8 cellular contexts compared by ENCODE assay signal in genomic region chr16:30787613-30788378, GRCh38. TPM values are rescaled to one million over a fixed set of nuclear protein-coding genes. Genes with fewer than 3 reads are reported as not detected.
DNase-seq lines count a peak whose midpoint lies in the region; ATAC-seq and TF ChIP-seq lines count a peak whose summit lies in the region.

No MANE protein-coding gene starts in this region.

- no peak for TF ChIP-seq CTCF in astrocyte of the cerebellum (IDR thresholded peaks at IDR 0.05; ENCODE audit: low read depth, low read length, missing control alignments)

- H3K4me3 ChIP-seq in astrocyte of the cerebellum (ENCODE audit: low read depth, low read length), result peak overlapping the region; percentile 96

- peak overlapping the region; percentile 82 for H3K27ac ChIP-seq in substantia nigra (ENCODE audit: low read depth, low read length, poor library complexity, severe bottlenecking)

- ATAC-seq in left colon (peak; percentile 42), GM21576 (IDR thresholded peaks at IDR 0.05; ENCODE audit: unreplicated experiment) (no peak), HG02763 (IDR thresholded peaks at IDR 0.05; ENCODE audit: unreplicated experiment) (no peak)

- peak; percentile 19 for DNase-seq in DMS153 treated with DMSO at 0.1 percent for 48 hours (lab: John Stamatoyannopoulos, UW; ENCODE audit: unreplicated experiment)
- DNase-seq in DMS153 (lab: John Stamatoyannopoulos, UW), result no peak
- no peak for DNase-seq in astrocyte of the cerebellum (ENCODE audit: low read depth)
- no peak for DNase-seq in left colon
- peak in 3 of 49 donors; percentile 40 to 43 (median 43) for DNase-seq in substantia nigra (lab: John Stamatoyannopoulos, UW)
- no peak for DNase-seq in NCI-H1092 treated with DMSO at 0.1 percent for 48 hours (lab: John Stamatoyannopoulos, UW)

- intact Hi-C loops in left colon (cut with DNase I, micrococcal nuclease), result no loop called here

- in situ Hi-C loops in astrocyte of the cerebellum (cut with HindIII; ENCODE audit: low sequenced_read_pairs), result loop anchor here (10.0 kb wide), 1 partner anchor 87 kb away; no protein-coding TSS in a partner anchor

RNA-seq across cellular contexts. Expression of gene ZNF629, which starts 0.8 kb away (rescaled TPM):
- 10 to 100 TPM; 12.3 to 15.2 TPM for total RNA-seq in left colon

RNA-seq across cellular contexts. Expression of gene RNF40, which starts 25.7 kb away (rescaled TPM):
- total RNA-seq in left colon, result 10 to 100 TPM; 82.9 to 99.8 TPM

RNA-seq across cellular contexts. Expression of gene CFAP119, which starts 25.9 kb away (rescaled TPM):
- total RNA-seq in left colon, result 1 to 10 TPM; 5.9 to 7.8 TPM

RNA-seq across cellular contexts. Expression of gene PHKG2, which starts 39.6 kb away (rescaled TPM):
- 10 to 100 TPM; 38.0 to 42.8 TPM for total RNA-seq in left colon
